In genomic region chr5:87268126-87268969, GRCh38 we compare ENCODE assay signal across 8 cellular contexts.
DNase-seq lines count a peak whose midpoint lies in the region; ATAC-seq lines count a peak whose summit lies in the region.

No MANE protein-coding gene starts in this region.

- peak overlapping the region; percentile 70 for H3K27ac ChIP-seq in effector memory CD4-positive, alpha-beta T cell (ENCODE audit: insufficient read depth, low read length, poor library complexity, severe bottlenecking)

- H3K27me3 ChIP-seq in effector memory CD4-positive, alpha-beta T cell (replicated peaks; ENCODE audit: control insufficient read depth, insufficient read depth, low read length, poor library complexity, severe bottlenecking), result no peaks in the 10 kb centered on the region

- ATAC-seq in HG02884 (IDR thresholded peaks at IDR 0.05; ENCODE audit: unreplicated experiment), result peak; percentile 44

- peaks cover 3% of the 10 kb centered on the region for H3K36me3 ChIP-seq in effector memory CD4-positive, alpha-beta T cell (ENCODE audit: control insufficient read depth, insufficient read depth, low read length)

- DNase-seq in activated T-cell treated with anti-CD3 and anti-CD28 coated beads for 1 hour (ENCODE audit: low read depth) (peak; percentile 52), NCI-H345 (lab: John Stamatoyannopoulos, UW) (peak; percentile 65), medulla oblongata (ENCODE audit: extremely low spot score) (peak; percentile 77)
- DNase-seq in activated T-cell treated with anti-CD3 and anti-CD28 coated beads, Interleukin-2, amount 50 U/mL, for 1 hour, result no peak
- DNase-seq in activated CD8-positive, alpha-beta memory T cell treated with anti-CD3 and anti-CD28 coated beads for 24 hours, result peak; percentile 91
- peak in 2 of 3 donors; percentile 53 to 62 for DNase-seq in effector memory CD4-positive, alpha-beta T cell
- DNase-seq in stimulated activated CD4-positive, alpha-beta T cell treated with anti-CD3 and anti-CD28 coated beads, TNF-alpha, amount 100 ng/mL, for 4 hours (ENCODE audit: low read depth in 3 of 3), result peak; percentile 53 to 61 (median 60)

- H3K9me3 ChIP-seq in effector memory CD4-positive, alpha-beta T cell (ENCODE audit: control insufficient read depth, low read length), result no peaks in the 10 kb centered on the region

- peaks cover 8% of the 10 kb centered on the region for H3K4me1 ChIP-seq in effector memory CD4-positive, alpha-beta T cell (ENCODE audit: control insufficient read depth, insufficient read depth, low read length, poor library complexity, severe bottlenecking)

- H3K4me3 ChIP-seq in effector memory CD4-positive, alpha-beta T cell (ENCODE audit: insufficient read depth, low read depth, low read length, poor library complexity, severe bottlenecking), result peak overlapping the region; percentile 95
